ENCODE assay signal across 21 cellular contexts in the genomic region with DNA sequence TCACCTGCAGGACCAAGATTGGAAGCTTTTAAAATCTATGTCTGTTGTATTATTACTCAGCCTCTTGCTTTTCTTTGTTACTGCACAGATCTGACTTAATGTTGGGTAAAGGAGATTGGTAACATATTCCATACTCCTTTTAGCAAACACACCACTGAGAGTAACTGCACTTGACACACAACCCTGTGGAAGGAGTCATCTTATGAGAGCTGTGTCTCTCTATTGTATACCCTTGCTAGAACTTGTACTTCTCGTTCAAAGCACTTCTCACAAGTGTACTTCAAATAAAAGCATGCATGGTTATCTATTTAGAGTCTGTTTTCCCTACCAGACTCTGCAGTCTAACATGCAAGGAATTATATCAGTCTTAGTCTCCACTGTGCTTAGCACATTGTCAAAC.
"Had no signal": no experiment of that assay in that cellular context is flagged by ENCODE, and none has a peak within 500 bp of the region (broad histone marks: within the 10 kb centered on the region; RNA-seq: fewer than 3 reads in every experiment).

No MANE protein-coding gene starts in this region.

- H3K27ac ChIP-seq: colonic mucosa, heart left ventricle, parathyroid adenoma, prostate gland, spleen, stomach, thoracic aorta, transverse colon had no signal

- DNase-seq: colonic mucosa; effector CD4-positive, alpha-beta T cell; foreskin melanocyte; heart left ventricle; hippocampal formation; left colon; mammary epithelial cell; naive thymus-derived CD4-positive, alpha-beta T cell; nephron progenitor cell; retina; spleen; stimulated activated CD4-positive, alpha-beta T cell treated with anti-CD3 and anti-CD28 coated beads, Interleukin-2, amount 100 ng/mL, for 24 hours; stimulated activated CD4-positive, alpha-beta T cell treated with anti-CD3 and anti-CD28 coated beads, Interleukin-4, amount 100 ng/mL, for 4 hours; stimulated activated naive CD4-positive, alpha-beta T cell; stomach; substantia nigra; transverse colon had no signal

- H3K4me3 ChIP-seq: colonic mucosa, heart left ventricle, prostate gland, spleen, stomach, thoracic aorta, transverse colon had no signal

- H3K36me3 ChIP-seq: colonic mucosa, heart left ventricle, prostate gland, spleen, stomach, thoracic aorta, transverse colon had no signal

- H3K4me1 ChIP-seq: colonic mucosa, heart left ventricle, parathyroid adenoma, prostate gland, spleen, stomach, transverse colon had no signal

- ATAC-seq: heart left ventricle; left colon; naive thymus-derived CD4-positive, alpha-beta T cell; sciatic nerve had no signal

- H3K27me3 ChIP-seq: colonic mucosa, heart left ventricle, spleen, stomach, transverse colon had no signal

- H3K9me3 ChIP-seq: colonic mucosa, heart left ventricle, prostate gland, spleen, stomach, thoracic aorta, transverse colon had no signal
